22 cellular contexts compared by ENCODE assay signal in the genomic region with DNA sequence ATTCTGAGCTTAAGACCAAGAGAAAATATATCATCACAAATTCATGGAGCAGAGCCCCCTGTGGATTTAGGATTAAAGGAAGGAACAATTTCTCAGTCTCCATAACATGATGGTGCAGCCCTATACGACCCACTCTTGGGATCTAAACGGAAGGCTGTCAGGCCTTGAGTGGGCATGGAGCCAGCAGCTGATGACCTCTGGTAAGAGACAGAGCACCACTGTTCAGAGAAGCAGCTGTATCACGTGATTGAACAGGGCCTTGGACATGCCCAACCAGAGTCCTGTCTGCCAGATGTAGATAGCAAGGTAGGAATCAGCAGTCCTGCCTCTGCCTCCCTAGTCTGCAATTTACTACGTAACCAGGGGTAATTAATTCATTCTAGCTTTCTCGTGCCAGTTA.
A peak's percentile ranks its signal among the peaks of the same experiment; 100 is the strongest.
DNase-seq lines count a peak whose midpoint lies in the region; ATAC-seq, FAIRE-seq and TF ChIP-seq lines count a peak whose summit lies in the region.
"Had no signal": no experiment of that assay in that cellular context is flagged by ENCODE, and none has a peak within 500 bp of the region (broad histone marks: within the 10 kb centered on the region; RNA-seq: fewer than 3 reads in every experiment).

No MANE protein-coding gene starts in this region.

- no peak overlapping the region for H3K4me2 ChIP-seq in HepG2 (ENCODE audit: low read depth, low read length)

- no peak for TF ChIP-seq RAD21 in HepG2 (CRISPR knock-in tag; IDR thresholded peaks at IDR 0.05)

- TF ChIP-seq CTCF in HepG2 (CRISPR knock-in tag; IDR thresholded peaks at IDR 0.05) (no peak), right lobe of liver (IDR thresholded peaks at IDR 0.05) (no peak)

- ATAC-seq in HepG2 = peak; percentile 77
- ATAC-seq in right lobe of liver = no peak
- no peak for ATAC-seq in GM21619 (IDR thresholded peaks at IDR 0.05; ENCODE audit: unreplicated experiment)
- ATAC-seq: activated CD4-positive, CD25-positive, alpha-beta regulatory T cell treated with anti-CD3 and anti-CD28 coated beads, Interleukin-2, amount 50 U/mL, for 24 hours; foreskin keratinocyte; natural killer cell treated with Interleukin-12 subunit alpha and Interleukin-12 subunit beta and Interleukin-15 and Interleukin-18, amount 100 ng/mL, for 72 hours had no signal

- DNase-seq in HepG2 (ENCODE audit: low spot score) (peak; percentile 45), right lobe of liver (no peak), caudate nucleus (lab: John Stamatoyannopoulos, UW) (peak in 58 of 61 donors; percentile 9 to 83 (median 59)), middle frontal gyrus (ENCODE audit: extremely low spot score, low spot score) (peak; percentile 26), urothelium cell line (ENCODE audit: low spot score) (peak; percentile 9), NCI-H1694 treated with DMSO at 0.1 percent for 48 hours (lab: John Stamatoyannopoulos, UW) (no peak), NCI-H2107 treated with DMSO at 0.1 percent for 48 hours (lab: John Stamatoyannopoulos, UW; ENCODE audit: unreplicated experiment) (no peak)
- DNase-seq: activated effector memory CD4-positive, alpha-beta T cell treated with anti-CD3 and anti-CD28 coated beads, Interleukin-2, amount 50 U/mL, for 16 hours; CD4-positive, alpha-beta memory T cell; cortex of kidney; DMS79 treated with DMSO at 0.1 percent for 48 hours; foreskin keratinocyte; NCI-H1417; NCI-H226; stomach; T-helper 9 cell had no signal

- no peak overlapping the region for H2AFZ ChIP-seq in HepG2 (ENCODE audit: low read length)

- FAIRE-seq in HepG2 (lab: Jason Lieb, UNC) = no peak
- no peak for FAIRE-seq in urothelium cell line (lab: Jason Lieb, UNC)
- FAIRE-seq: GM18507 had no signal

- H3K27ac ChIP-seq in HepG2 (ENCODE audit: extremely low read length, insufficient read depth, low read length) (no peak overlapping the region), right lobe of liver (no peak overlapping the region), caudate nucleus (ENCODE audit: low read depth, low read length) (no peak overlapping the region)
- H3K27ac ChIP-seq: ascending aorta, foreskin keratinocyte, stomach had no signal

- no peaks in the 10 kb centered on the region for H4K20me1 ChIP-seq in HepG2 (ENCODE audit: insufficient read depth, low read length)

- H3K9me3 ChIP-seq in HepG2 (ENCODE audit: low read length) = no peaks in the 10 kb centered on the region
- H3K9me3 ChIP-seq in right lobe of liver = no peaks in the 10 kb centered on the region
- H3K9me3 ChIP-seq: ascending aorta, HAP-1, stomach had no signal

- H3K4me3 ChIP-seq in HepG2 (replicated peaks in 1 of 3; ENCODE audit: insufficient read depth in 1 of 3, low read depth in 2 of 3, low read length in 3 of 3) (no peak overlapping the region), right lobe of liver (no peak overlapping the region)
- H3K4me3 ChIP-seq: ascending aorta, HAP-1, stomach had no signal

- no TSS peak for BruUV-seq in HepG2 (replicated peaks; lab: Mats Ljungman, UMichigan)

- in situ Hi-C loops in HepG2 (cut with HindIII; ENCODE audit: extremely low pct_ligation_motif_present, low pct_unique_long_range_greater_than_20kb) = no loop called here

- TF ChIP-seq EP300 in HepG2 (IDR thresholded peaks at IDR 0.05; ENCODE audit: low read depth in 2 of 2, low read length in 2 of 2) = no peak
- TF ChIP-seq EP300 in HepG2 (CRISPR knock-in tag; IDR thresholded peaks at IDR 0.05; ENCODE audit: borderline replicate concordance) = no peak

- no peak for TF ChIP-seq POLR2A in HepG2 (IDR thresholded peaks at IDR 0.05; ENCODE audit: insufficient read depth in 1 of 2, low read depth in 2 of 2, low read length in 2 of 2)
- no peak for TF ChIP-seq POLR2A in right lobe of liver (IDR thresholded peaks at IDR 0.05)

- POLR2A ChIA-PET in HepG2 (lab: Yijun Ruan, JAX) = no interaction called here

- H3K9ac ChIP-seq in HepG2 (ENCODE audit: insufficient read depth, low read depth, low read length) = no peak overlapping the region

- CTCF ChIA-PET in HepG2 (lab: Yijun Ruan, JAX; ENCODE audit: low intra/inter-chr PET ratio, low total read pairs) = no interaction called here

- WGBS in HepG2 (ENCODE audit: low lambda C conversion rate) = 9% methylated on average over 4 of the region's 5 CpGs
- 37% methylated on average over 4 of the region's 5 CpGs for WGBS in right lobe of liver (ENCODE audit: insufficient coverage, low coverage, low lambda C conversion rate, missing lambda C conversion rate)

- intact Hi-C loops in HepG2 (cut with micrococcal nuclease; ENCODE audit: unreplicated experiment) = no loop called here
- intact Hi-C loops in right lobe of liver (cut with DNase I) = no loop called here

- H3K36me3 ChIP-seq in HepG2 (replicated peaks in 1 of 2; ENCODE audit: control insufficient read depth in 1 of 2, insufficient read depth in 2 of 2, low read length in 2 of 2) (no peaks in the 10 kb centered on the region), right lobe of liver (no peaks in the 10 kb centered on the region)
- H3K36me3 ChIP-seq: ascending aorta, HAP-1, stomach had no signal

- no peaks in the 10 kb centered on the region for H3K79me2 ChIP-seq in HepG2 (ENCODE audit: insufficient read depth, low read length)

- H3K27me3 ChIP-seq in HepG2 (ENCODE audit: control insufficient read depth in 1 of 2, insufficient read depth in 2 of 2, low read length in 2 of 2) = no peaks in the 10 kb centered on the region
- H3K27me3 ChIP-seq in right lobe of liver = no peaks in the 10 kb centered on the region
- H3K27me3 ChIP-seq: ascending aorta, foreskin keratinocyte, stomach had no signal

- no peaks in the 10 kb centered on the region for H3K4me1 ChIP-seq in HepG2 (ENCODE audit: insufficient read depth, low read length)
- no peaks in the 10 kb centered on the region for H3K4me1 ChIP-seq in right lobe of liver
- H3K4me1 ChIP-seq: ascending aorta, foreskin keratinocyte, HAP-1, stomach had no signal

TF ChIP-seq in HepG2, 621 proteins besides CTCF, POLR2A, EP300 and RAD21:
- TF ChIP-seq, protein P1, sequence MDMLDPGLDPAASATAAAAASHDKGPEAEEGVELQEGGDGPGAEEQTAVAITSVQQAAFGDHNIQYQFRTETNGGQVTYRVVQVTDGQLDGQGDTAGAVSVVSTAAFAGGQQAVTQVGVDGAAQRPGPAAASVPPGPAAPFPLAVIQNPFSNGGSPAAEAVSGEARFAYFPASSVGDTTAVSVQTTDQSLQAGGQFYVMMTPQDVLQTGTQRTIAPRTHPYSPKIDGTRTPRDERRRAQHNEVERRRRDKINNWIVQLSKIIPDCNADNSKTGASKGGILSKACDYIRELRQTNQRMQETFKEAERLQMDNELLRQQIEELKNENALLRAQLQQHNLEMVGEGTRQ (IDR thresholded peaks at IDR 0.05; ENCODE audit: low read depth, low read length) = peak; percentile 78
- TF ChIP-seq, protein P1 (CRISPR knock-in tag; IDR thresholded peaks at IDR 0.05; ENCODE audit: borderline replicate concordance) = no peak; the same call in 1 of the 2 replicates
- peak; percentile 39; the same call in 1 of the 2 replicates for TF ChIP-seq BHLHE40 (IDR thresholded peaks at IDR 0.05; ENCODE audit: low read length)
- TF ChIP-seq ZNF484 (CRISPR knock-in tag; IDR thresholded peaks at IDR 0.05; ENCODE audit: borderline replicate concordance, low read depth) = no peak
- no peak for TF ChIP-seq SYNCRIP (IDR thresholded peaks at IDR 0.05; ENCODE audit: insufficient read depth, low read depth, low read length)
- peak; percentile 80; the same call in 1 of the 2 replicates for TF ChIP-seq RAD51 (IDR thresholded peaks at IDR 0.05; ENCODE audit: borderline replicate concordance)

Comparison
In these comparisons a context has a peak if more than half of its experiments do, and no peak if none do; other contexts are left out.
1. DNase-seq: peak in HepG2 (single experiment), caudate nucleus (58 of 61), middle frontal gyrus (single experiment) and urothelium cell line (single experiment); none in right lobe of liver (0 of 3), NCI-H1694 treated with DMSO at 0.1 percent for 48 hours (single experiment) and NCI-H2107 treated with DMSO at 0.1 percent for 48 hours (single experiment).